ENCODE assay signal across 8 cellular contexts in the genomic region with DNA sequence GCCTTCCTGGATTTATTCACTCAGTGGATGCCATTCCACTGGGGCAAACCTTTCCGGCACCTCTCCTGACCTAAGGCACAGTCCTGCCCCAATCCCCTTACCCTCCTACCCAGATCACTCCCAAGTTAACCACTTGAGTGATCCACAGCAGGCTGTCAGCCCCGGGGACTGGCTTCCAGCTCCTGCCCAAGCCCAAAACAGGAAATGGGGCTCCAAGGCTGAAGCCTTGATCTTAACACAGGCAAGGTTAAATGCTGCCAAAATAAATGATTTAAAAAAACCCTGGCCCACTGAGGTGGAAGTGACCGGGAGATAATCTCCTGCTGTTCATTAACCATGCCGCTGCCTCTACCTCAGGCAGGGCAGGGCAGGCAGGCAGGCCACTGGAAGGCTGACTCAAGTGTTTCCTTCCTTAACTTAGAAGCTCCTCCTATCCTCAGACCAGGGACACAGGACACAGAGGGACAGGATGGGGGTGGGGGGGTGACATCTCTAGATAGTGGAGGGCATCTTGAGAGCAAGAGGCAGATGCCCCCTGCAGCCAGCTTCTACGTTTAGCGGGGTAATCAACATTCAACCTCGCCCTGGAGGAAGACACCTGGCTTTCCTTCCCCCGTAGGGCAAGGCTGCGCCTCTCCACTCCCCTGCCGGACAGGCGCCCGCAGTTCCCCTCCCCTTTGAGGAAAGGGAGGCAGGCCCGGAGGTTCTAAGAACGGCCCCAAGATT. TPM values are rescaled to one million over a fixed set of nuclear protein-coding genes. Genes with fewer than 3 reads are reported as not detected.
DNase-seq lines count a peak whose midpoint lies in the region; ATAC-seq and TF ChIP-seq lines count a peak whose summit lies in the region.

No MANE protein-coding gene starts in this region.

- H3K27me3 Mint-ChIP-seq in memory B cell, result no peaks in the 10 kb centered on the region

- H3K9me2 ChIP-seq in SK-N-SH, result no peaks in the 10 kb centered on the region

- TF ChIP-seq CTCF in SK-N-SH (IDR thresholded peaks at IDR 0.05) (no peak), transverse colon (IDR thresholded peaks at IDR 0.05) (peak in 1 of 5 experiments; percentile 15)

- ATAC-seq in activated CD4-positive, CD25-positive, alpha-beta regulatory T cell treated with anti-CD3 and anti-CD28 coated beads, Interleukin-2, amount 50 U/mL, for 24 hours, result no peak
- no peak for ATAC-seq in memory B cell (ENCODE audit: low read depth)
- no peak for ATAC-seq in HG02852 (IDR thresholded peaks at IDR 0.05; ENCODE audit: unreplicated experiment)

- H3K4me1 Mint-ChIP-seq in memory B cell, result peaks cover 9% of the 10 kb centered on the region

- peaks cover 17% of the 10 kb centered on the region for H3F3A ChIP-seq in SK-N-SH (replicated peaks; ENCODE audit: insufficient read depth)

- peaks cover 55% of the 10 kb centered on the region for H4K20me1 ChIP-seq in SK-N-SH (ENCODE audit: insufficient read depth)

- H2AFZ ChIP-seq in SK-N-SH (ENCODE audit: low read depth), result peak overlapping the region; percentile 53; the same call in 1 of the 2 replicates

- TF ChIP-seq RAD21 in SK-N-SH (IDR thresholded peaks at IDR 0.05; ENCODE audit: low read length), result 0 out of 2 replicates have a peak, but pooled peaks have one; percentile 4

- H3K9me3 Mint-ChIP-seq in memory B cell, result no peaks in the 10 kb centered on the region

- intact Hi-C loops in transverse colon (cut with DNase I; ENCODE audit: low total_unique reads), result no loop called here

- TF ChIP-seq EP300 in SK-N-SH (IDR thresholded peaks at IDR 0.05; ENCODE audit: borderline replicate concordance in 1 of 2, low read depth in 1 of 2, low read length in 1 of 2) (no peak), transverse colon (IDR thresholded peaks at IDR 0.05; ENCODE audit: low read depth) (no peak)

- H3K4me3 ChIP-seq in SK-N-SH (ENCODE audit: low read depth in 2 of 2, low read length in 1 of 2) (peak overlapping the region; percentile 77 to 85), transverse colon (peak overlapping the region; percentile 26 to 79 (median 64))

- peak; percentile 29 for DNase-seq in activated CD4-positive, CD25-positive, alpha-beta regulatory T cell treated with anti-CD3 and anti-CD28 coated beads, Interleukin-2, amount 50 U/mL, for 72 hours
- DNase-seq in SK-N-SH (no peak), dermis microvascular lymphatic vessel endothelial cell (ENCODE audit: low read depth in 2 of 2) (peak; percentile 50 to 69), memory B cell (ENCODE audit: low spot score in 2 of 2) (no peak), transverse colon (peak; percentile 55), cerebellar nuclear complex (lab: John Stamatoyannopoulos, UW) (no peak)

- peak overlapping the region; percentile 64 for H3K27ac Mint-ChIP-seq in memory B cell

- H3K36me3 ChIP-seq in SK-N-SH (replicated peaks in 1 of 2; ENCODE audit: control insufficient read depth in 1 of 2, insufficient read depth in 2 of 2, low read length in 1 of 2), result no peaks in the 10 kb centered on the region
- no peaks in the 10 kb centered on the region for H3K36me3 ChIP-seq in transverse colon

- no peaks in the 10 kb centered on the region for H3K27me3 ChIP-seq in SK-N-SH (ENCODE audit: insufficient read depth)
- H3K27me3 ChIP-seq in transverse colon, result no peaks in the 10 kb centered on the region

- peaks cover 61% of the 10 kb centered on the region for H3K79me2 ChIP-seq in SK-N-SH (ENCODE audit: insufficient read depth)

- CTCF ChIA-PET in SK-N-SH (lab: Yijun Ruan, JAX), result interaction anchor here (0.9 to 10.6 kb wide), 12 partner anchors 18 to 119 kb away, joined by 3 to 88 read pairs (median 6); no protein-coding TSS in a partner anchor

- peaks cover 6 to 50% of the 10 kb centered on the region in 2 experiments; a peak in 3 of 4 replicates for H3K4me1 ChIP-seq in SK-N-SH (ENCODE audit: control insufficient read depth in 1 of 2, insufficient read depth in 2 of 2, low read depth in 1 of 2, low read length in 1 of 2)
- H3K4me1 ChIP-seq in transverse colon, result peaks cover 11 to 35% (median 25%) of the 10 kb centered on the region in 4 donors

- no peaks in the 10 kb centered on the region for H3K36me3 Mint-ChIP-seq in memory B cell

- H3K4me3 Mint-ChIP-seq in memory B cell, result peak overlapping the region; percentile 82

- in situ Hi-C loops in transverse colon (cut with MboI; ENCODE audit: low pct_ligation_motif_present in 1 of 4, low pct_unique_long_range_greater_than_20kb in 1 of 4, low sequenced_read_pairs in 3 of 4), result no loop called here

- H3K4me2 ChIP-seq in SK-N-SH, result peak overlapping the region; percentile 98

- H3K9ac ChIP-seq in SK-N-SH, result peak overlapping the region; percentile 91

- peak; percentile 33 for TF ChIP-seq POLR2A in transverse colon (IDR thresholded peaks at IDR 0.05)

- H3K27ac ChIP-seq in SK-N-SH (ENCODE audit: low read depth in 2 of 2, low read length in 1 of 2), result peak overlapping the region in 1 of 2 experiments; percentile 86; a peak in 2 of 4 replicates
- H3K27ac ChIP-seq in transverse colon, result peak overlapping the region; percentile 81 to 93 (median 91)

- 24% methylated on average over 12 of the region's 14 CpGs for WGBS in SK-N-SH (ENCODE audit: low lambda C conversion rate)
- 12 to 33% methylated on average over 1 to 14 of the region's 14 CpGs for WGBS in transverse colon (ENCODE audit: low coverage in 1 of 2), 2 donors

- no peaks in the 10 kb centered on the region for H3K9me3 ChIP-seq in SK-N-SH
- H3K9me3 ChIP-seq in transverse colon, result no peaks in the 10 kb centered on the region

- POLR2A ChIA-PET in SK-N-SH (lab: Yijun Ruan, JAX), result interaction anchor here (1.0 to 1.2 kb wide), 2 partner anchors 8 to 40 kb away, joined by 3 to 5 read pairs; no protein-coding TSS in a partner anchor

TF ChIP-seq in SK-N-SH, 30 proteins besides CTCF, POLR2A, EP300 and RAD21:
- TF ChIP-seq FOXJ3 (CRISPR knock-in tag; IDR thresholded peaks at IDR 0.05) (no peak), REST (IDR thresholded peaks at IDR 0.05; ENCODE audit: low read depth, low read length) (no peak), RXRA (IDR thresholded peaks at IDR 0.05; ENCODE audit: borderline replicate concordance, low read depth) (no peak), TAF1 (IDR thresholded peaks at IDR 0.05; ENCODE audit: borderline replicate concordance, low read depth, low read length) (no peak), GATA2 (CRISPR knock-in tag; IDR thresholded peaks at IDR 0.05) (no peak), MXI1 (IDR thresholded peaks at IDR 0.05; ENCODE audit: low read depth, low read length) (peak; percentile 49; the same call in 1 of the 2 replicates), SMC3 (IDR thresholded peaks at IDR 0.05; ENCODE audit: low read depth, low read length) (no peak)
- TF ChIP-seq, protein P1, sequence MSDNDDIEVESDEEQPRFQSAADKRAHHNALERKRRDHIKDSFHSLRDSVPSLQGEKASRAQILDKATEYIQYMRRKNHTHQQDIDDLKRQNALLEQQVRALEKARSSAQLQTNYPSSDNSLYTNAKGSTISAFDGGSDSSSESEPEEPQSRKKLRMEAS (IDR thresholded peaks at IDR 0.05; ENCODE audit: low read depth), result no peak

RNA-seq across cellular contexts. Expression of gene RAB11FIP5, which starts 1.3 kb away (rescaled TPM):
- polyA plus RNA-seq in SK-N-SH (2012; rRNA removed), result 16.4 and 17.1 TPM in 2 replicates
- 12.4 and 17.2 TPM in 2 replicates for polyA plus RNA-seq in SK-N-SH (2012; cell fraction: cytosol; rRNA removed)
- polyA plus RNA-seq in SK-N-SH (2012; cell fraction: nucleus; rRNA removed), result 19.9 and 24.8 TPM in 2 replicates
- total RNA-seq in dermis microvascular lymphatic vessel endothelial cell (41.6 and 73.7 TPM in 2 replicates), transverse colon (10 to 100 TPM; 22.7 to 31.0 (median 26.9) TPM)

RNA-seq across cellular contexts. Expression of gene SFXN5, which starts 40.0 kb away (rescaled TPM):
- polyA plus RNA-seq in SK-N-SH (2012; rRNA removed), result 9.9 and 11.0 TPM in 2 replicates
- polyA plus RNA-seq in SK-N-SH (2012; cell fraction: cytosol; rRNA removed), result 4.5 and 6.4 TPM in 2 replicates
- 36.2 and 48.1 TPM in 2 replicates for polyA plus RNA-seq in SK-N-SH (2012; cell fraction: nucleus; rRNA removed)
- total RNA-seq in dermis microvascular lymphatic vessel endothelial cell (10.1 and 16.7 TPM in 2 replicates), transverse colon (10 to 100 TPM; 12.3 to 98.4 (median 42.7) TPM)

Comparison
In these comparisons a context has a peak if more than half of its experiments do, and no peak if none do; other contexts are left out.
1. DNase-seq: peak in activated CD4-positive, CD25-positive, alpha-beta regulatory T cell treated with anti-CD3 and anti-CD28 coated beads, Interleukin-2, amount 50 U/mL, for 72 hours (single experiment), dermis microvascular lymphatic vessel endothelial cell (2 of 2) and transverse colon (single experiment); none in SK-N-SH (single experiment), memory B cell (0 of 2) and cerebellar nuclear complex (0 of 2).